24 cellular contexts compared by ENCODE assay signal in the genomic region with DNA sequence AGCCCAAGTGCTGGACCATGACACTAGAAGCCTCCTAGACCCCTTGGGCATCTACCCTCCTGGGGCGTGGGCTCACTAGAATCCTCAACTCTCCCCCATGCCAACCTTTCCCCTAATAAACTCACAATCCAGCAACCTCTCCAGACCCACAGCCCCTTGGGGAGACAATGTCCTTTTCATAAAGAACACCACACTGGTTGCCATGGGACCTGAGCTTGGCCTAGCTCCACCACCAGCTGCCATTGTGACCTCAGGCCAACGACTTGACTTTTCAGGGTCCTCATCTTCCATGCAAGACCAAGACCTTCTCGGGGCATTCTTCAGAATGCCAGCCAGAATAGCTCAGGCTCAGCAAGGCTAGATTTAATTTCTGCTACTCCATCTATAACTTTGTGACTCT.
"Had no signal": no experiment of that assay in that cellular context is flagged by ENCODE, and none has a peak within 500 bp of the region (broad histone marks: within the 10 kb centered on the region; RNA-seq: fewer than 3 reads in every experiment).

No MANE protein-coding gene starts in this region.

- H3K27ac ChIP-seq: brain microvascular endothelial cell, gastrocnemius medialis, heart left ventricle had no signal

- ATAC-seq: activated T-cell treated with anti-CD3 and anti-CD28 coated beads, Interleukin-2, amount 50 U/mL, for 4 hours; esophagus mucosa; gastrocnemius medialis; heart left ventricle had no signal

- H3K36me3 ChIP-seq: brain microvascular endothelial cell, gastrocnemius medialis, heart left ventricle had no signal

- H3K4me3 ChIP-seq: gastrocnemius medialis, heart left ventricle had no signal

- H3K27me3 ChIP-seq: brain microvascular endothelial cell, gastrocnemius medialis, heart left ventricle had no signal

- DNase-seq: activated CD4-positive, alpha-beta memory T cell treated with anti-CD3 and anti-CD28 coated beads, Interleukin-2, amount 10 ng/mL, durations not matched to agents 7 days and 5 days; activated CD4-positive, alpha-beta T cell treated with anti-CD3 and anti-CD28 coated beads for 4 hours; activated CD4-positive, alpha-beta T cell treated with anti-CD3 and anti-CD28 coated beads, Interleukin-2, amount 10 ng/mL, durations not matched to agents 7 days and 5 days; activated CD4-positive, alpha-beta T cell treated with anti-CD3 and anti-CD28 coated beads, Interleukin-2, amount 50 U/mL, for 4 hours; activated CD4-positive, CD25-positive, alpha-beta regulatory T cell; activated CD4-positive, CD25-positive, alpha-beta regulatory T cell treated with anti-CD3 and anti-CD28 coated beads, Interleukin-2, amount 50 U/mL, for 72 hours; activated effector memory CD4-positive, alpha-beta T cell treated with Interleukin-2 at 50 U/mL for 16 hours; activated gamma-delta T cell treated with Interleukin-2 at 50 U/mL for 16 hours; activated naive CD4-positive, alpha-beta T cell treated with anti-CD3 and anti-CD28 coated beads, Interleukin-2, amount 50 U/mL, for 16 hours; activated naive CD4-positive, alpha-beta T cell treated with Interleukin-2 at 50 U/mL for 16 hours; activated T-cell treated with anti-CD3 and anti-CD28 coated beads, Interleukin-2, amount 50 U/mL, for 4 hours; amniotic stem cell; anterior cingulate cortex; brain microvascular endothelial cell; cortex of kidney; effector CD8-positive, alpha-beta T cell; foreskin fibroblast; gastrocnemius medialis; glutamatergic neuron; heart left ventricle; T-helper 2 cell had no signal

- H3K4me1 ChIP-seq: gastrocnemius medialis, heart left ventricle had no signal

- FAIRE-seq: astrocyte, bronchial epithelial cell had no signal
